Comparison of ENCODE assay signal across 22 cellular contexts in genomic region chr19:52716578-52716977, GRCh38. TPM values are rescaled to one million over a fixed set of nuclear protein-coding genes. Genes with fewer than 3 reads are reported as not detected.
DNase-seq lines count a peak whose midpoint lies in the region; ATAC-seq and TF ChIP-seq lines count a peak whose summit lies in the region.
"Had no signal": no experiment of that assay in that cellular context is flagged by ENCODE, and none has a peak within 500 bp of the region (broad histone marks: within the 10 kb centered on the region; RNA-seq: fewer than 3 reads in every experiment).

No MANE protein-coding gene starts in this region.

- TF ChIP-seq CTCF in type B pancreatic cell (conservative IDR thresholded peaks at IDR 0.05), result no peak

- ATAC-seq in central memory CD8-positive, alpha-beta T cell (replicated peaks; ENCODE audit: extremely low read depth, poor library complexity, severe bottlenecking), result no peak
- no peak for ATAC-seq in activated T-cell treated with anti-CD3 and anti-CD28 coated beads, Interleukin-2, amount 50 U/mL, for 4 hours
- ATAC-seq in GM21526 (IDR thresholded peaks at IDR 0.05; ENCODE audit: low FRiP score, unreplicated experiment), result no peak
- no peak for ATAC-seq in HG02610 (IDR thresholded peaks at IDR 0.05; ENCODE audit: unreplicated experiment)
- ATAC-seq: K562, lower lobe of right lung had no signal

- POLR2A ChIA-PET in activated CD4-positive, alpha-beta memory T cell treated with anti-CD3 and anti-CD28 coated beads for 36 hours (lab: Charles Lee), result no interaction called here
- POLR2A ChIA-PET in activated CD4-positive, alpha-beta memory T cell treated with anti-CD3 and anti-CD28 coated beads, Interleukin-2, amount 10 ng/mL, durations not matched to agents 7 days and 5 days (lab: Charles Lee), result no interaction called here

- H3K27ac Mint-ChIP-seq in activated CD4-positive, alpha-beta memory T cell treated with anti-CD3 and anti-CD28 coated beads for 36 hours, result peak overlapping the region; percentile 72
- no peak overlapping the region for H3K27ac Mint-ChIP-seq in activated CD4-positive, alpha-beta memory T cell treated with anti-CD3 and anti-CD28 coated beads, Interleukin-2, amount 10 ng/mL, durations not matched to agents 7 days and 5 days
- H3K27ac Mint-ChIP-seq in central memory CD8-positive, alpha-beta T cell (ENCODE audit: low read depth), result peak overlapping the region; percentile 78
- H3K27ac Mint-ChIP-seq in immature natural killer cell (peak overlapping the region; percentile 92 to 98 (median 96)), type B pancreatic cell (peak overlapping the region; percentile 68)

- intact Hi-C loops in activated CD4-positive, alpha-beta memory T cell treated with anti-CD3 and anti-CD28 coated beads for 36 hours (cut with micrococcal nuclease), result no loop called here

- H3K4me1 Mint-ChIP-seq in activated CD4-positive, alpha-beta memory T cell treated with anti-CD3 and anti-CD28 coated beads for 36 hours (ENCODE audit: low read depth), result peaks cover 28% of the 10 kb centered on the region
- H3K4me1 Mint-ChIP-seq in activated CD4-positive, alpha-beta memory T cell treated with anti-CD3 and anti-CD28 coated beads, Interleukin-2, amount 10 ng/mL, durations not matched to agents 7 days and 5 days, result peaks cover 17% of the 10 kb centered on the region
- peaks cover 35% of the 10 kb centered on the region for H3K4me1 Mint-ChIP-seq in central memory CD8-positive, alpha-beta T cell
- H3K4me1 Mint-ChIP-seq in immature natural killer cell, result peaks cover 42 to 71% of the 10 kb centered on the region in 2 donors
- peaks cover 29% of the 10 kb centered on the region for H3K4me1 Mint-ChIP-seq in type B pancreatic cell (ENCODE audit: unreplicated experiment)
- H3K4me1 Mint-ChIP-seq in activated T-cell treated with anti-CD3 and anti-CD28 coated beads, Interleukin-2, amount 50 U/mL, for 4 hours (ENCODE audit: low read depth), result peaks cover 19% of the 10 kb centered on the region

- CTCF ChIA-PET in activated CD4-positive, alpha-beta memory T cell treated with anti-CD3 and anti-CD28 coated beads for 36 hours (lab: Charles Lee), result no interaction called here
- CTCF ChIA-PET in activated CD4-positive, alpha-beta memory T cell treated with anti-CD3 and anti-CD28 coated beads, Interleukin-2, amount 10 ng/mL, durations not matched to agents 7 days and 5 days (lab: Charles Lee), result no interaction called here

- no peaks in the 10 kb centered on the region for H3K27me3 Mint-ChIP-seq in activated CD4-positive, alpha-beta memory T cell treated with anti-CD3 and anti-CD28 coated beads for 36 hours
- no peaks in the 10 kb centered on the region for H3K27me3 Mint-ChIP-seq in activated CD4-positive, alpha-beta memory T cell treated with anti-CD3 and anti-CD28 coated beads, Interleukin-2, amount 10 ng/mL, durations not matched to agents 7 days and 5 days
- no peaks in the 10 kb centered on the region for H3K27me3 Mint-ChIP-seq in central memory CD8-positive, alpha-beta T cell
- H3K27me3 Mint-ChIP-seq in immature natural killer cell (ENCODE audit: low read depth in 3 of 3) (peaks cover 0 to 3% (median 1%) of the 10 kb centered on the region in 3 donors), type B pancreatic cell (no peaks in the 10 kb centered on the region)
- no peaks in the 10 kb centered on the region for H3K27me3 Mint-ChIP-seq in activated T-cell treated with anti-CD3 and anti-CD28 coated beads, Interleukin-2, amount 50 U/mL, for 4 hours (ENCODE audit: low read depth)
- H3K27me3 Mint-ChIP-seq: activated CD4-positive, alpha-beta T cell treated with anti-CD3 and anti-CD28 coated beads, Interleukin-2, amount 10 ng/mL, durations not matched to agents 24 days and 14 days; stimulated activated naive CD8-positive, alpha-beta T cell treated with anti-CD3 and anti-CD28 coated beads, Interleukin-15, amount 100 ng/mL, for 72 hours had no signal

- no peak overlapping the region for H3K4me3 Mint-ChIP-seq in activated CD4-positive, alpha-beta memory T cell treated with anti-CD3 and anti-CD28 coated beads for 36 hours
- H3K4me3 Mint-ChIP-seq in activated CD4-positive, alpha-beta memory T cell treated with anti-CD3 and anti-CD28 coated beads, Interleukin-2, amount 10 ng/mL, durations not matched to agents 7 days and 5 days, result no peak overlapping the region
- no peak overlapping the region for H3K4me3 Mint-ChIP-seq in central memory CD8-positive, alpha-beta T cell
- H3K4me3 Mint-ChIP-seq in immature natural killer cell (peak overlapping the region in 4 of 5 donors; percentile 25 to 72 (median 62)), type B pancreatic cell (no peak overlapping the region)
- no peak overlapping the region for H3K4me3 Mint-ChIP-seq in activated T-cell treated with anti-CD3 and anti-CD28 coated beads, Interleukin-2, amount 50 U/mL, for 4 hours

- H3K9me3 Mint-ChIP-seq in activated CD4-positive, alpha-beta memory T cell treated with anti-CD3 and anti-CD28 coated beads for 36 hours, result peaks cover 10% of the 10 kb centered on the region
- peaks cover 47% of the 10 kb centered on the region for H3K9me3 Mint-ChIP-seq in activated CD4-positive, alpha-beta memory T cell treated with anti-CD3 and anti-CD28 coated beads, Interleukin-2, amount 10 ng/mL, durations not matched to agents 7 days and 5 days
- no peaks in the 10 kb centered on the region for H3K9me3 Mint-ChIP-seq in central memory CD8-positive, alpha-beta T cell
- H3K9me3 Mint-ChIP-seq in immature natural killer cell (no peaks in the 10 kb centered on the region), type B pancreatic cell (peaks cover 4% of the 10 kb centered on the region)
- peaks cover 17% of the 10 kb centered on the region for H3K9me3 Mint-ChIP-seq in activated T-cell treated with anti-CD3 and anti-CD28 coated beads, Interleukin-2, amount 50 U/mL, for 4 hours

- peaks cover 63% of the 10 kb centered on the region for H3K36me3 Mint-ChIP-seq in activated CD4-positive, alpha-beta memory T cell treated with anti-CD3 and anti-CD28 coated beads for 36 hours
- peaks cover 85% of the 10 kb centered on the region for H3K36me3 Mint-ChIP-seq in activated CD4-positive, alpha-beta memory T cell treated with anti-CD3 and anti-CD28 coated beads, Interleukin-2, amount 10 ng/mL, durations not matched to agents 7 days and 5 days (ENCODE audit: low read depth)
- H3K36me3 Mint-ChIP-seq in central memory CD8-positive, alpha-beta T cell (ENCODE audit: insufficient read depth), result peaks cover 19% of the 10 kb centered on the region
- H3K36me3 Mint-ChIP-seq in immature natural killer cell (peaks cover 28 to 52% (median 33%) of the 10 kb centered on the region in 3 donors), type B pancreatic cell (peaks cover 38% of the 10 kb centered on the region)
- peaks cover 56% of the 10 kb centered on the region for H3K36me3 Mint-ChIP-seq in activated T-cell treated with anti-CD3 and anti-CD28 coated beads, Interleukin-2, amount 50 U/mL, for 4 hours (ENCODE audit: insufficient read depth)

- DNase-seq in activated CD4-positive, alpha-beta memory T cell treated with anti-CD3 and anti-CD28 coated beads for 36 hours, result no peak
- no peak for DNase-seq in activated CD4-positive, alpha-beta memory T cell treated with anti-CD3 and anti-CD28 coated beads, Interleukin-2, amount 10 ng/mL, durations not matched to agents 7 days and 5 days
- no peak for DNase-seq in central memory CD8-positive, alpha-beta T cell (ENCODE audit: low spot score in 2 of 2)
- DNase-seq in immature natural killer cell (no peak), type B pancreatic cell (ENCODE audit: extremely low spot score, unreplicated experiment) (no peak)
- no peak for DNase-seq in activated T-cell treated with anti-CD3 and anti-CD28 coated beads, Interleukin-2, amount 50 U/mL, for 4 hours
- DNase-seq: activated naive CD4-positive, alpha-beta T cell; amygdala; glutamatergic neuron; lower lobe of right lung; NCI-H1436; NCI-H510A; Peyer's patch; retina; SJCRH30; stimulated activated CD4-positive, alpha-beta T cell treated with anti-CD3 and anti-CD28 coated beads, Interleukin-12 subunit alpha, Interleukin-12 subunit beta, amount 100 ng/mL, for 4 hours; tibial artery had no signal

RNA-seq across cellular contexts. Expression of gene ZNF611, which starts 18.3 kb away (rescaled TPM):
- total RNA-seq in activated CD4-positive, alpha-beta memory T cell treated with anti-CD3 and anti-CD28 coated beads for 36 hours, result 10 to 100 TPM; 17.9 to 20.3 TPM
- total RNA-seq in activated CD4-positive, alpha-beta memory T cell treated with anti-CD3 and anti-CD28 coated beads, Interleukin-2, amount 10 ng/mL, durations not matched to agents 7 days and 5 days, result 10 to 100 TPM; 26.6 TPM
- 10 to 100 TPM; 18.4 to 75.2 (median 27.4) TPM for polyA plus RNA-seq in immature natural killer cell
- 24.7 and 27.3 TPM in 2 replicates for total RNA-seq in type B pancreatic cell (ENCODE audit: low replicate concordance)
- total RNA-seq in activated T-cell treated with anti-CD3 and anti-CD28 coated beads, Interleukin-2, amount 50 U/mL, for 4 hours, result 10 to 100 TPM; 10.4 to 15.3 (median 13.4) TPM

Comparison
In these comparisons a context has a peak if more than half of its experiments do, and no peak if none do; other contexts are left out.
1. H3K4me3 Mint-ChIP-seq: peak in immature natural killer cell (4 of 5); none in activated CD4-positive, alpha-beta memory T cell treated with anti-CD3 and anti-CD28 coated beads for 36 hours (single experiment), activated CD4-positive, alpha-beta memory T cell treated with anti-CD3 and anti-CD28 coated beads, Interleukin-2, amount 10 ng/mL, durations not matched to agents 7 days and 5 days (single experiment), central memory CD8-positive, alpha-beta T cell (single experiment), type B pancreatic cell (single experiment) and activated T-cell treated with anti-CD3 and anti-CD28 coated beads, Interleukin-2, amount 50 U/mL, for 4 hours (single experiment).